27 cellular contexts compared by ENCODE assay signal in the genomic region with DNA sequence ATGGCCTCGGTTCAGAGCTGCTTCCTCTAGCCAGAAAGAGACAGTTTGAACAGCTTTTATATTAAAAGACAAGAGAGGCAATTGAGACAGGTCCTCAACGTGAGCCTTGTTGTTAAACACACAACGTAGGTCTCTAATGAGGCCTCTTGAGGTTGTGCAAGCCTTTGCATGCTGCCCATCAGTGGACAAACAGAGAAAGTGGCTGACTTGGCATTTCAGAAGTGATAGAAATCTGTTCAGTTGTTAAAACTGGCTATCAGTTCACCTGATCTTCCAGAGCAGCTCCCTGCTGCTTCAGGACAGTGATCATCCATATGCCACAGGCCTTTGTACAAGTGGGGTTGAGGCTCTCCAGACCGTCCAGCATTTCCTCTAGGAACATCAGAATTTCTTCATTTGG. TPM values are rescaled to one million over a fixed set of nuclear protein-coding genes. Genes with fewer than 3 reads are reported as not detected.
"Had no signal": no experiment of that assay in that cellular context is flagged by ENCODE, and none has a peak within 500 bp of the region (broad histone marks: within the 10 kb centered on the region; RNA-seq: fewer than 3 reads in every experiment).

No MANE protein-coding gene starts in this region.

- DNase-seq: activated B cell treated with CpG ODN at 0.5 μM for 24 hours; activated CD4-positive, alpha-beta T cell treated with anti-CD3 and anti-CD28 coated beads for 1 hour; activated CD4-positive, alpha-beta T cell treated with anti-CD3 and anti-CD28 coated beads, Interleukin-2, amount 10 ng/mL, durations not matched to agents 24 days and 14 days; activated CD4-positive, alpha-beta T cell treated with anti-CD3 and anti-CD28 coated beads, Interleukin-2, amount 50 U/mL, for 48 hours; activated CD8-positive, alpha-beta memory T cell treated with anti-CD3 and anti-CD28 coated beads, Interleukin-2, amount 10 ng/mL, durations not matched to agents 7 days and 5 days; activated effector memory CD4-positive, alpha-beta T cell treated with Interleukin-2 at 50 U/mL for 16 hours; activated naive CD4-positive, alpha-beta T cell; activated T-cell treated with anti-CD3 and anti-CD28 coated beads, Interleukin-2, amount 50 U/mL, for 24 hours; aorta; caudate nucleus; Karpas-422; NCI-H1105 treated with DMSO at 0.1 percent for 48 hours; NCI-H1436 treated with DMSO at 0.1 percent for 48 hours; NCI-H187; NCI-H2081; NCI-H446; NCI-H524; T-cell; T-helper 2 cell; T1000 had no signal

- FAIRE-seq: K562, TTC549 had no signal

- H3K4me3 ChIP-seq: breast epithelium, K562 had no signal

- ATAC-seq: activated CD8-positive, alpha-beta memory T cell treated with anti-CD3 and anti-CD28 coated beads, Interleukin-2, amount 10 ng/mL, durations not matched to agents 7 days and 5 days; K562; T-cell had no signal

- H3K9me3 ChIP-seq: breast epithelium had no signal

- H3K4me1 ChIP-seq: breast epithelium had no signal

- H3K27ac ChIP-seq: breast epithelium had no signal

- H3K27me3 ChIP-seq: breast epithelium had no signal

- H3K36me3 ChIP-seq: breast epithelium had no signal

RNA-seq across cellular contexts. Expression of a gene that starts 58.8 kb away (rescaled TPM):
- total RNA-seq: activated B cell treated with CpG ODN at 0.5 μM for 24 hours; activated CD4-positive, alpha-beta T cell treated with anti-CD3 and anti-CD28 coated beads, Interleukin-2, amount 10 ng/mL, durations not matched to agents 24 days and 14 days; activated CD8-positive, alpha-beta memory T cell treated with anti-CD3 and anti-CD28 coated beads, Interleukin-2, amount 10 ng/mL, durations not matched to agents 7 days and 5 days; activated T-helper 1 cell treated with anti-CD3 and anti-CD28 coated beads, Interleukin-12 subunit alpha, Interleukin-12 subunit beta, Interleukin-2, Interleukin-4 antibody, amounts not matched to agents 30 ng/mL and 10 ng/mL and 1 ng/mL, durations not matched to agents 14 hours and 24 hours and 36 hours; aorta; breast epithelium; K562; OCI-LY7; RPMI7951; SK-MEL-5; T-cell had no signal
- polyA plus RNA-seq: aorta, K562 had no signal
